Comparison of ENCODE assay signal across 17 cellular contexts in genomic region chr22:29717789-29718188, GRCh38. TPM values are rescaled to one million over a fixed set of nuclear protein-coding genes. Genes with fewer than 3 reads are reported as not detected.
"Had no signal": no experiment of that assay in that cellular context is flagged by ENCODE, and none has a peak within 500 bp of the region (broad histone marks: within the 10 kb centered on the region; RNA-seq: fewer than 3 reads in every experiment).

No MANE protein-coding gene starts in this region.

- H3K4me1 Mint-ChIP-seq: activated CD8-positive, alpha-beta memory T cell treated with anti-CD3 and anti-CD28 coated beads, Interleukin-2, amount 10 ng/mL, durations not matched to agents 7 days and 5 days; activated naive CD4-positive, alpha-beta T cell treated with anti-CD3 and anti-CD28 coated beads, Interleukin-2, amount 50 U/mL, for 24 hours; mesothelial cell of epicardium had no signal

- H3K9me3 Mint-ChIP-seq: activated naive CD4-positive, alpha-beta T cell treated with anti-CD3 and anti-CD28 coated beads, Interleukin-2, amount 50 U/mL, for 24 hours; activated T-cell treated with anti-CD3 and anti-CD28 coated beads, Interleukin-2, amount 50 U/mL, for 24 hours; mesothelial cell of epicardium; naive B cell had no signal

- ATAC-seq: activated CD8-positive, alpha-beta memory T cell treated with anti-CD3 and anti-CD28 coated beads, Interleukin-2, amount 10 ng/mL, durations not matched to agents 7 days and 5 days; body of pancreas; pancreas had no signal

- H3K36me3 Mint-ChIP-seq: activated CD8-positive, alpha-beta memory T cell treated with anti-CD3 and anti-CD28 coated beads, Interleukin-2, amount 10 ng/mL, durations not matched to agents 7 days and 5 days; mesothelial cell of epicardium; naive B cell had no signal

- DNase-seq: activated CD4-positive, CD25-positive, alpha-beta regulatory T cell; activated CD8-positive, alpha-beta memory T cell treated with anti-CD3 and anti-CD28 coated beads, Interleukin-2, amount 10 ng/mL, durations not matched to agents 7 days and 5 days; activated effector memory CD4-positive, alpha-beta T cell treated with Interleukin-2 at 50 U/mL for 16 hours; activated T-cell treated with anti-CD3 and anti-CD28 coated beads, Interleukin-2, amount 50 U/mL, for 24 hours; body of pancreas; dermis blood vessel endothelial cell; hippocampal formation; naive B cell; pancreas; stimulated activated CD4-positive, alpha-beta T cell treated with anti-CD3 and anti-CD28 coated beads, Interleukin-2, amount 100 ng/mL, for 48 hours; stimulated activated naive CD4-positive, alpha-beta T cell treated with Interleukin-2 at 50 U/mL for 16 hours; trophoblast cell had no signal

- H3K27ac Mint-ChIP-seq: activated CD8-positive, alpha-beta memory T cell treated with anti-CD3 and anti-CD28 coated beads, Interleukin-2, amount 10 ng/mL, durations not matched to agents 7 days and 5 days; activated naive CD4-positive, alpha-beta T cell treated with anti-CD3 and anti-CD28 coated beads, Interleukin-2, amount 50 U/mL, for 24 hours; activated T-cell treated with anti-CD3 and anti-CD28 coated beads, Interleukin-2, amount 50 U/mL, for 24 hours; mesothelial cell of epicardium had no signal

- H3K4me3 Mint-ChIP-seq: activated CD8-positive, alpha-beta memory T cell treated with anti-CD3 and anti-CD28 coated beads, Interleukin-2, amount 10 ng/mL, durations not matched to agents 7 days and 5 days had no signal

RNA-seq across cellular contexts. Expression of gene CABP7, which starts 2.0 kb away (rescaled TPM):
- total RNA-seq: activated CD8-positive, alpha-beta memory T cell treated with anti-CD3 and anti-CD28 coated beads, Interleukin-2, amount 10 ng/mL, durations not matched to agents 7 days and 5 days; dermis blood vessel endothelial cell; glomerular endothelial cell; kidney epithelial cell; lower leg skin; mesothelial cell of epicardium had no signal
